ENCODE assay signal across 14 cellular contexts in the genomic region with DNA sequence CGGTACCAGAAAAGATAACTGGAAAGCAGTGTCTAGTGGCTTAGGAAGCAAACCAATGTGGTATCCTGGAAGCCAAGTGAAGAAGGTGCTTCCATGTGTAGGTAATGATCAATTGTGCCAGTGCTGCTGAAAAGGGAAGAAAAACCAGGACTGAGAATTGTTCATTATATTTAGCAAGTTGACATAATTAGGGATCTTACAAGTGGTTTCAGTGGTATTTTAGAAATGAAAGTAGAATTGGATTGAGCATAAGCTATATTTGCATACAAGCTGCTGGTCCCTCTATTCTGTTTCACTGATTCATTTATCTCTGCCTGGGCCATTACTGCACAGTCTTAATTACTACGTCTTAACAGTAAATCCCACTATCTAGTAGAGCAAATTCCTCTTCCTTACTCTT. TPM values are rescaled to one million over a fixed set of nuclear protein-coding genes. Genes with fewer than 3 reads are reported as not detected.
DNase-seq lines count a peak whose midpoint lies in the region; ATAC-seq and FAIRE-seq lines count a peak whose summit lies in the region.
"Had no signal": no experiment of that assay in that cellular context is flagged by ENCODE, and none has a peak within 500 bp of the region (broad histone marks: within the 10 kb centered on the region; RNA-seq: fewer than 3 reads in every experiment).

No MANE protein-coding gene starts in this region.

- no peak for FAIRE-seq in HTR-8/SVneo (lab: Jason Lieb, UNC)

- peak overlapping the region; percentile 17; the same call in 1 of the 2 replicates for H3K4me3 ChIP-seq in MG63
- H3K4me3 ChIP-seq: sigmoid colon, transverse colon had no signal

- ATAC-seq in GM18520 (IDR thresholded peaks at IDR 0.05; ENCODE audit: unreplicated experiment) = peak; percentile 86
- ATAC-seq in GM21423 (IDR thresholded peaks at IDR 0.05; ENCODE audit: unreplicated experiment) = peak; percentile 92
- ATAC-seq in HG02970 (IDR thresholded peaks at IDR 0.05; ENCODE audit: low FRiP score, unreplicated experiment) = peak; percentile 80

- no peaks in the 10 kb centered on the region for H3K36me3 ChIP-seq in MG63
- H3K36me3 ChIP-seq: sigmoid colon, transverse colon had no signal

- H3K9me3 ChIP-seq in MG63 = no peaks in the 10 kb centered on the region
- H3K9me3 ChIP-seq: sigmoid colon, transverse colon had no signal

- H3K27me3 ChIP-seq in MG63 = no peaks in the 10 kb centered on the region
- H3K27me3 ChIP-seq: sigmoid colon had no signal

- DNase-seq in MG63 (no peak), COLO829 (ENCODE audit: low spot score) (no peak), NCI-H1417 treated with DMSO at 0.1 percent for 48 hours (lab: John Stamatoyannopoulos, UW) (no peak), HTR-8/SVneo (ENCODE audit: insufficient read length, low spot score) (no peak), NCI-H1105 treated with DMSO at 0.1 percent for 48 hours (lab: John Stamatoyannopoulos, UW) (no peak)
- DNase-seq: activated CD8-positive, alpha-beta memory T cell treated with anti-CD3 and anti-CD28 coated beads for 24 hours; NCI-H1694 treated with DMSO at 0.1 percent for 48 hours; OCI-M1; sigmoid colon; transverse colon had no signal

RNA-seq across cellular contexts. Expression of a gene that starts 32.3 kb away (rescaled TPM):
- total RNA-seq in MG63 (2014; rRNA removed; shearing (Covaris generic); ENCODE audit: low replicate concordance) = 0.49 and 3.6 TPM in 2 replicates

RNA-seq across cellular contexts. Expression of a gene that starts 36.9 kb away (rescaled TPM):
- total RNA-seq in MG63 (2014; rRNA removed; shearing (Covaris generic); ENCODE audit: low replicate concordance) = 19.4 and 20.8 TPM in 2 replicates
- total RNA-seq: T-helper 2 cell treated with Interferon-gamma antibody and Interleukin-4, amounts not matched to agents 100 ng/mL and 5 ng/mL, for 36 hours had no signal
